Comparison of ENCODE assay signal across 1 cellular context in the genomic region with DNA sequence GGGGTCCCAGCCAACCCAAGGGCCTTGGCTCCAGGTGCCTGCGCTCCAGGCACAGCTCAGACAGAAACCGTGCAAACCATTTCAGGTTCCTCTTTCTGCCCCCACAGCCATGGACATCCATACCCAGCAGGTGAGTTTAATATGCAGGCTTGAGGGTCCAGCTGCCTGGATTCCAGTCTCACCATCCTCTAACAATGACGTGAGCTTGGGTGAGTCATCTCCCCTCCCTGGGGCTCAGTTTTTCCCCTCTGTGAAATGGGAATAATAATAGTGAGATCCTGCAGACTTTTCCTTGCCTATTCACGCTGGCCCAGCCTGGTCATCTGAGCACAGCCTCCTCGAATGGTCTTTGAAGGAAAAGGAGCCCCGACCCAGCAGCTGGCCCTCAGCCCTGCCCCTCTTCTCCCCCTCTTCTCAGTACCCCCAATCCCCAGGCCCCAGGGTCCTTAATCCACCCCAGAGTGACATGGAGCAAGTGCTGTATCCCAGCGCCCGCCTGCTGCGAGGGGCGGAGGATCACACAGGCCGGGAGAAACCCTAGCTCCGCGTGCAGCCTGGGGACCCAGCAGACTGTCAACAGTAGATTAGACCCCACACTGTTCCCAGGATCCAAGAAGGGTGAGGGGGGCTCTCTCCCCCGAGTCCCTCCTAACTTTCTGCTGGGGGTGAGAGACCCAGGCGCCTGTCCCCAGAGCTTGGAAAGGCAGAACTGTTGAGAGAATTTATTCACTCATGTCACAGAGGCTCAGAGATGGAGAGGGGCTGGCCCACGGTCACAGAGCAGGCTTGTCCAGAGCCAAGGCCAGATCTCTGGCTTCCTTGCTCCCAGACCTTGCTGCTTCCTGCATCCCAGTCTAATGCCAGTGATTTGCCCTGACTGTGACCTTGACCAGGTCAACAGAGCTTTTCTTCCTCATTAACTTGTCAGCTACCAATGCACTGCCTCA.
A peak's percentile ranks its signal among the peaks of the same experiment; 100 is the strongest.
TF ChIP-seq lines count a peak whose summit lies in the region.

No MANE protein-coding gene starts in this region.

TF ChIP-seq in K562, 482 proteins besides CTCF, POLR2A, EP300 and RAD21:
- peak; percentile 88 for TF ChIP-seq RBM25 (IDR thresholded peaks at IDR 0.05; ENCODE audit: low read depth, low read length, severe bottlenecking)
- TF ChIP-seq DMBX1 (CRISPR knock-in tag; IDR thresholded peaks at IDR 0.05; ENCODE audit: borderline replicate concordance) = no peak
- peak; percentile 64 for TF ChIP-seq BCOR (IDR thresholded peaks at IDR 0.05)
- peak; percentile 37 to 67 for TF ChIP-seq KDM1A (IDR thresholded peaks at IDR 0.05)
- TF ChIP-seq, protein P1, sequence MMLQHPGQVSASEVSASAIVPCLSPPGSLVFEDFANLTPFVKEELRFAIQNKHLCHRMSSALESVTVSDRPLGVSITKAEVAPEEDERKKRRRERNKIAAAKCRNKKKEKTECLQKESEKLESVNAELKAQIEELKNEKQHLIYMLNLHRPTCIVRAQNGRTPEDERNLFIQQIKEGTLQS (IDR thresholded peaks at IDR 0.05) = peak; percentile 57
- TF ChIP-seq, protein P1 (CRISPR knock-in tag; conservative IDR thresholded peaks at IDR 0.05) = no peak
- TF ChIP-seq MEIS2 (IDR thresholded peaks at IDR 0.05; ENCODE audit: partially characterized antibody) = no peak
- TF ChIP-seq HDAC2 (IDR thresholded peaks at IDR 0.05) = peak; percentile 49; the same call in 1 of the 2 replicates
- TF ChIP-seq JUND (IDR thresholded peaks at IDR 0.05; ENCODE audit: borderline replicate concordance, low read depth, low read length) = peak; percentile 23; the same call in 1 of the 2 replicates
- peak; percentile 42; the same call in 2 of the 3 replicates for TF ChIP-seq JUND (tag; IDR thresholded peaks at IDR 0.05; ENCODE audit: borderline replicate concordance, low read depth, low read length)
- no peak for TF ChIP-seq TRIM24 (IDR thresholded peaks at IDR 0.05)
- peak; percentile 61 for TF ChIP-seq ESRRA (IDR thresholded peaks at IDR 0.05; ENCODE audit: borderline replicate concordance, low read depth)
- peak in 1 of 2 experiments; percentile 36; a peak in 1 of 4 replicates for TF ChIP-seq RCOR1 (IDR thresholded peaks at IDR 0.05; ENCODE audit: borderline replicate concordance in 1 of 2, low read depth in 2 of 2, low read length in 2 of 2)
